18 cellular contexts compared by ENCODE assay signal in the genomic region with DNA sequence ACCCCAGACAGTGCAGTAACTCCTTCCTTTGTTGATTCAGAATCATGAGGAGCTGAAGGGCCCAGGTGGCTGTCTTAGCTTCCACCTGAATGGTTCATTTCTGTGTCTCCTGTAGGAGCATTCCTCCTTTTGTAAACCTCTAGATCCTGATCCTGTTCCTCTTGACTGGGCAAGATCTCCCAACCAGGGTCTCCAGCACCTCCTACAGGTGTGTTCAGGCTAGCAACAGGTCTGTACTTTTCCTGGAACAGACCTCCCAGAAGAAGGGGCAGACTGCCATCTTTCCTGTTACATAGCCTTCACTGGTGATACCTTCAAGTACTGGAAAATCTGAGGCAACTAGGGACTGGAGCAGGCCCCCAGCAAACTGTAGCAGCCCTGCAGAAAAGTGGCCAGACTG. TPM values are rescaled to one million over a fixed set of nuclear protein-coding genes. Genes with fewer than 3 reads are reported as not detected.
A peak's percentile ranks its signal among the peaks of the same experiment; 100 is the strongest.
DNase-seq lines count a peak whose midpoint lies in the region; ATAC-seq and TF ChIP-seq lines count a peak whose summit lies in the region.
"Had no signal": no experiment of that assay in that cellular context is flagged by ENCODE, and none has a peak within 500 bp of the region (broad histone marks: within the 10 kb centered on the region; RNA-seq: fewer than 3 reads in every experiment).

No MANE protein-coding gene starts in this region.

- no peaks in the 10 kb centered on the region for H3K9me3 ChIP-seq in Panc1 (ENCODE audit: control insufficient read depth, insufficient read depth, low read depth, low read length)
- H3K9me3 ChIP-seq in aorta (ENCODE audit: control insufficient read depth, low read length): no peaks in the 10 kb centered on the region

- POLR2A ChIA-PET in Panc1 (lab: Charles Lee): interaction anchor here (0.6 kb wide), 1 partner anchor 13 kb away, joined by 3 read pairs; no protein-coding TSS in a partner anchor

- CTCF ChIA-PET in Panc1 (lab: Charles Lee): no interaction called here

- peak; percentile 3 for DNase-seq in stimulated activated CD4-positive, alpha-beta T cell treated with anti-CD3 and anti-CD28 coated beads, Interleukin-4, amount 100 ng/mL, for 1 hour
- DNase-seq in stimulated activated CD4-positive, alpha-beta T cell treated with anti-CD3 and anti-CD28 coated beads, Interleukin-4, amount 100 ng/mL, for 4 hours: no peak
- DNase-seq in Panc1 (ENCODE audit: low read depth, low spot score) (no peak), iPS-NIHi7 (ENCODE audit: extremely low spot score) (peak; percentile 31), aorta (no peak), DMS53 treated with DMSO at 0.1 percent for 48 hours (lab: John Stamatoyannopoulos, UW; ENCODE audit: unreplicated experiment) (no peak)
- DNase-seq: DMS 273 treated with DMSO at 0.1 percent for 48 hours; GOT3; IMR-90; NCI-H1417; NCI-H2029; NCI-H2171; NCI-H446 treated with DMSO at 0.1 percent for 48 hours; NK-92 treated with Interleukin-12 subunit alpha and Interleukin-12 subunit beta, amount 100 ng/mL, for 24 hours had no signal

- H3K27me3 ChIP-seq in Panc1 (ENCODE audit: control insufficient read depth, insufficient read depth, low read length) (no peaks in the 10 kb centered on the region), aorta (ENCODE audit: control insufficient read depth in 1 of 2, insufficient read depth in 2 of 2, low read length in 1 of 2) (no peaks in the 10 kb centered on the region)

- BruUV-seq in Panc1 (replicated peaks; lab: Mats Ljungman, UMichigan): no TSS peak

- H3K4me3 ChIP-seq in Panc1 (ENCODE audit: low read depth in 2 of 2, low read length in 2 of 2): no peak overlapping the region
- H3K4me3 ChIP-seq in aorta (ENCODE audit: low read length in 2 of 2): no peak overlapping the region
- H3K4me3 ChIP-seq: SJSA1 had no signal

- in situ Hi-C loops in Panc1 (cut with HindIII; ENCODE audit: low pct_unique_long_range_greater_than_20kb, low sequenced_read_pairs): no loop called here

- H3K36me3 ChIP-seq in Panc1 (ENCODE audit: control insufficient read depth, insufficient read depth, low read length) (no peaks in the 10 kb centered on the region), aorta (ENCODE audit: control insufficient read depth in 1 of 2, insufficient read depth in 2 of 2, low read length in 1 of 2) (no peaks in the 10 kb centered on the region)
- H3K36me3 ChIP-seq: SJSA1 had no signal

- H3K27ac ChIP-seq in Panc1 (ENCODE audit: low read length) (no peak overlapping the region), aorta (ENCODE audit: low read depth in 1 of 2, low read length in 2 of 2) (no peak overlapping the region)
- H3K27ac ChIP-seq: C4-2B, RWPE1, SJSA1 had no signal

- intact Hi-C loops in Panc1 (cut with micrococcal nuclease; ENCODE audit: unreplicated experiment) (no loop called here), aorta (cut with DNase I) (no loop called here)

- ATAC-seq in Panc1 (no peak), HG03442 (IDR thresholded peaks at IDR 0.05; ENCODE audit: unreplicated experiment) (no peak), aorta (ENCODE audit: low FRiP score) (no peak)

- no peaks in the 10 kb centered on the region for H3K4me1 ChIP-seq in Panc1 (ENCODE audit: control insufficient read depth, insufficient read depth, low read length)
- H3K4me1 ChIP-seq in aorta (ENCODE audit: control insufficient read depth in 1 of 2, insufficient read depth in 2 of 2, low read length in 2 of 2): no peaks in the 10 kb centered on the region
- H3K4me1 ChIP-seq: SJSA1 had no signal

- TF ChIP-seq CTCF in Panc1 (IDR thresholded peaks at IDR 0.05): 0 out of 2 replicates have a peak, but pooled peaks have one; percentile 17

RNA-seq across cellular contexts. Expression of a gene that starts 35.2 kb away (rescaled TPM):
- 191 TPM for total RNA-seq in Panc1 (2021; ENCODE audit: unreplicated experiment)
- polyA plus RNA-seq in Panc1 (2012; ENCODE audit: insufficient read length): 134 TPM
- total RNA-seq in aorta: 1,000 to 10,000 TPM in 1 of 2 donors, 100 to 1,000 TPM in 1; 862 to 1,392 TPM
- 100 to 1,000 TPM; 209 to 214 TPM for polyA plus RNA-seq in aorta

RNA-seq across cellular contexts. Expression of a gene that starts 49.9 kb away (rescaled TPM):
- total RNA-seq in Panc1 (2021; ENCODE audit: unreplicated experiment) (170 TPM), aorta (100 to 1,000 TPM; 491 to 529 TPM)
- 204 TPM for polyA plus RNA-seq in Panc1 (2012; ENCODE audit: insufficient read length)
- polyA plus RNA-seq in aorta: 100 to 1,000 TPM; 301 to 355 TPM

Comparison
In these comparisons a context has a peak if more than half of its experiments do, and no peak if none do; other contexts are left out.
1. DNase-seq: peak in stimulated activated CD4-positive, alpha-beta T cell treated with anti-CD3 and anti-CD28 coated beads, Interleukin-4, amount 100 ng/mL, for 1 hour (single experiment) and iPS-NIHi7 (single experiment); none in stimulated activated CD4-positive, alpha-beta T cell treated with anti-CD3 and anti-CD28 coated beads, Interleukin-4, amount 100 ng/mL, for 4 hours (0 of 2), Panc1 (single experiment), aorta (0 of 2) and DMS53 treated with DMSO at 0.1 percent for 48 hours (single experiment).